Comparison of ENCODE assay signal across 22 cellular contexts in genomic region chr6:142011156-142011555, GRCh38.
DNase-seq lines count a peak whose midpoint lies in the region; ATAC-seq and TF ChIP-seq lines count a peak whose summit lies in the region.
"Had no signal": no experiment of that assay in that cellular context is flagged by ENCODE, and none has a peak within 500 bp of the region (broad histone marks: within the 10 kb centered on the region; RNA-seq: fewer than 3 reads in every experiment).

No MANE protein-coding gene starts in this region.

- H3K4me1 Mint-ChIP-seq in GM23338: peaks cover 24% of the 10 kb centered on the region
- H3K4me1 Mint-ChIP-seq: stimulated activated memory B cell treated with anti-CD40 and anti-IgM and Interleukin-4, amounts not matched to agents 10 μg/mL and 1 μg/mL and 100 μg/mL, for 72 hours had no signal

- no peak overlapping the region for H3K4me3 Mint-ChIP-seq in GM23338
- H3K4me3 Mint-ChIP-seq: activated CD4-positive, alpha-beta T cell treated with anti-CD3 and anti-CD28 coated beads, Interleukin-2, amount 10 ng/mL, durations not matched to agents 7 days and 5 days; activated naive CD8-positive, alpha-beta T cell; brain; CD8-positive, alpha-beta T cell; stimulated activated memory B cell treated with anti-CD40 and anti-IgM and Interleukin-4, amounts not matched to agents 10 μg/mL and 1 μg/mL and 100 μg/mL, for 72 hours; T-helper 17 cell had no signal

- H3K4me3 ChIP-seq in GM23338 (no peak overlapping the region), fibroblast of mammary gland (ENCODE audit: control insufficient read depth, low read depth, low read length) (no peak overlapping the region), skeletal muscle satellite cell (ENCODE audit: low read length) (peak overlapping the region; percentile 43)
- H3K4me3 ChIP-seq: coronary artery, lung, smooth muscle cell had no signal

- no peak for ATAC-seq in GM23338
- ATAC-seq: CD8-positive, alpha-beta T cell; stimulated activated memory B cell treated with anti-CD40 and anti-IgM and Interleukin-4, amounts not matched to agents 10 μg/mL and 1 μg/mL and 100 μg/mL, for 72 hours; T-helper 17 cell had no signal

- H3K4me1 ChIP-seq in GM23338 (ENCODE audit: insufficient read depth) (peaks cover 9% of the 10 kb centered on the region), skeletal muscle satellite cell (ENCODE audit: control insufficient read depth, insufficient read depth, low read length) (peaks cover 44% of the 10 kb centered on the region)

- no peak overlapping the region for H3K27ac ChIP-seq in GM23338 (ENCODE audit: low read depth)
- H3K27ac ChIP-seq: coronary artery had no signal

- H3K9me2 ChIP-seq in GM23338 (ENCODE audit: insufficient read depth): no peaks in the 10 kb centered on the region

- peaks cover 13% of the 10 kb centered on the region; the same call in 2 of the 3 replicates for H3K36me3 Mint-ChIP-seq in GM23338 (ENCODE audit: low read depth)
- H3K36me3 Mint-ChIP-seq: brain; CD8-positive, alpha-beta T cell; stimulated activated memory B cell treated with anti-CD40 and anti-IgM and Interleukin-4, amounts not matched to agents 10 μg/mL and 1 μg/mL and 100 μg/mL, for 72 hours had no signal

- peaks cover 11% of the 10 kb centered on the region; the same call in 2 of the 3 replicates for H3K9me3 Mint-ChIP-seq in GM23338
- H3K9me3 Mint-ChIP-seq: activated CD4-positive, alpha-beta T cell treated with anti-CD3 and anti-CD28 coated beads, Interleukin-2, amount 10 ng/mL, durations not matched to agents 7 days and 5 days; CD8-positive, alpha-beta T cell; stimulated activated memory B cell treated with anti-CD40 and anti-IgM and Interleukin-4, amounts not matched to agents 10 μg/mL and 1 μg/mL and 100 μg/mL, for 72 hours had no signal

- peaks cover 23% of the 10 kb centered on the region for H3K79me2 ChIP-seq in GM23338 (replicated peaks; ENCODE audit: insufficient read depth)

- no peak overlapping the region for H3K4me2 ChIP-seq in GM23338
- H3K4me2 ChIP-seq in skeletal muscle satellite cell (ENCODE audit: low read length): peak overlapping the region; percentile 69
- H3K4me2 ChIP-seq: smooth muscle cell had no signal

- H2AFZ ChIP-seq in GM23338: no peak overlapping the region

- peak overlapping the region; percentile 71 for H3K9ac ChIP-seq in skeletal muscle satellite cell (ENCODE audit: low read depth, low read length)

- TF ChIP-seq CTCF in GM23338 (conservative IDR thresholded peaks at IDR 0.05; ENCODE audit: low read depth in 2 of 2): no peak
- no peak for TF ChIP-seq CTCF in fibroblast of mammary gland (conservative IDR thresholded peaks at IDR 0.05; ENCODE audit: control insufficient read depth, insufficient read depth, low read depth, low read length)

- H3K27me3 Mint-ChIP-seq in GM23338 (ENCODE audit: insufficient read depth, low read depth, poor library complexity): no peaks in the 10 kb centered on the region
- H3K27me3 Mint-ChIP-seq: brain; stimulated activated memory B cell treated with anti-CD40 and anti-IgM and Interleukin-4, amounts not matched to agents 10 μg/mL and 1 μg/mL and 100 μg/mL, for 72 hours had no signal

- H3K36me3 ChIP-seq in GM23338 (ENCODE audit: insufficient read depth): no peaks in the 10 kb centered on the region
- no peaks in the 10 kb centered on the region for H3K36me3 ChIP-seq in skeletal muscle satellite cell (ENCODE audit: insufficient read depth, low read length)

- peak overlapping the region; percentile 2; the same call in 1 of the 2 replicates for H3K27ac Mint-ChIP-seq in GM23338
- H3K27ac Mint-ChIP-seq: activated CD4-positive, alpha-beta T cell treated with anti-CD3 and anti-CD28 coated beads, Interleukin-2, amount 10 ng/mL, durations not matched to agents 7 days and 5 days; activated naive CD8-positive, alpha-beta T cell; brain; CD8-positive, alpha-beta T cell; stimulated activated memory B cell treated with anti-CD40 and anti-IgM and Interleukin-4, amounts not matched to agents 10 μg/mL and 1 μg/mL and 100 μg/mL, for 72 hours; T-helper 17 cell had no signal

- H3K27me3 ChIP-seq in GM23338 (ENCODE audit: insufficient read depth): no peaks in the 10 kb centered on the region
- no peaks in the 10 kb centered on the region for H3K27me3 ChIP-seq in skeletal muscle satellite cell (ENCODE audit: control insufficient read depth, insufficient read depth, low read length)

- H4K20me1 ChIP-seq in GM23338 (replicated peaks; ENCODE audit: insufficient read depth): no peaks in the 10 kb centered on the region

- H3K9me3 ChIP-seq in skeletal muscle satellite cell (replicated peaks; ENCODE audit: low read length): no peaks in the 10 kb centered on the region

- DNase-seq in GM23338 (ENCODE audit: low spot score) (no peak), amniotic stem cell (lab: John Stamatoyannopoulos, UW) (peak; percentile 8), fibroblast of mammary gland (ENCODE audit: low read depth) (peak; percentile 50), NK-92 (lab: John Stamatoyannopoulos, UW; ENCODE audit: unreplicated experiment) (no peak), D341Med (ENCODE audit: low spot score) (no peak), HPDE6-E6E7 (ENCODE audit: extremely low spot score) (no peak)
- DNase-seq: activated CD4-positive, alpha-beta T cell treated with anti-CD3 and anti-CD28 coated beads, Interleukin-2, amount 10 ng/mL, durations not matched to agents 7 days and 5 days; AML-193; CD8-positive, alpha-beta T cell; DMS53; hippocampal formation; NCI-H1105; NCI-H2029 treated with DMSO at 0.1 percent for 48 hours; NCI-H446; T-helper 17 cell had no signal

- no peaks in the 10 kb centered on the region for H3F3A ChIP-seq in GM23338 (replicated peaks; ENCODE audit: low read depth)

TF ChIP-seq in GM23338, 12 proteins besides CTCF, POLR2A, EP300 and RAD21 (continues in another document):
- no peak for TF ChIP-seq STAT1 (IDR thresholded peaks at IDR 0.05; ENCODE audit: unreplicated experiment)
- TF ChIP-seq, protein P1, sequence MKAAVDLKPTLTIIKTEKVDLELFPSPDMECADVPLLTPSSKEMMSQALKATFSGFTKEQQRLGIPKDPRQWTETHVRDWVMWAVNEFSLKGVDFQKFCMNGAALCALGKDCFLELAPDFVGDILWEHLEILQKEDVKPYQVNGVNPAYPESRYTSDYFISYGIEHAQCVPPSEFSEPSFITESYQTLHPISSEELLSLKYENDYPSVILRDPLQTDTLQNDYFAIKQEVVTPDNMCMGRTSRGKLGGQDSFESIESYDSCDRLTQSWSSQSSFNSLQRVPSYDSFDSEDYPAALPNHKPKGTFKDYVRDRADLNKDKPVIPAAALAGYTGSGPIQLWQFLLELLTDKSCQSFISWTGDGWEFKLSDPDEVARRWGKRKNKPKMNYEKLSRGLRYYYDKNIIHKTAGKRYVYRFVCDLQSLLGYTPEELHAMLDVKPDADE (IDR thresholded peaks at IDR 0.05): no peak
- no peak for TF ChIP-seq EZH2phosphoT487 (IDR thresholded peaks at IDR 0.05; ENCODE audit: unreplicated experiment)
- TF ChIP-seq POLR2AphosphoS5 (IDR thresholded peaks at IDR 0.05; ENCODE audit: low read depth): no peak
- no peak for TF ChIP-seq JUNB (IDR thresholded peaks at IDR 0.05; ENCODE audit: unreplicated experiment)

Comparison
In these comparisons a context has a peak if more than half of its experiments do, and no peak if none do; other contexts are left out.
1. DNase-seq: peak in amniotic stem cell (single experiment) and fibroblast of mammary gland (single experiment); none in GM23338 (single experiment), NK-92 (single experiment), D341Med (single experiment) and HPDE6-E6E7 (single experiment).